1 cellular context compared by ENCODE assay signal in genomic region chr10:100359030-100359432, GRCh38.
TF ChIP-seq lines count a peak whose summit lies in the region.

No MANE protein-coding gene starts in this region.

TF ChIP-seq in GM23338, 12 proteins besides CTCF, POLR2A, EP300 and RAD21 (continued from another document):
- TF ChIP-seq ZNF462 (CRISPR knock-in tag; IDR thresholded peaks at IDR 0.05): no peak
- TF ChIP-seq ETS1 (IDR thresholded peaks at IDR 0.05): no peak
- TF ChIP-seq POLR2AphosphoS5 (IDR thresholded peaks at IDR 0.05; ENCODE audit: low read depth): no peak
- no peak for TF ChIP-seq ZNF331 (CRISPR knock-in tag; IDR thresholded peaks at IDR 0.05; ENCODE audit: low read depth)
- TF ChIP-seq STAT1 (IDR thresholded peaks at IDR 0.05; ENCODE audit: unreplicated experiment): no peak
- TF ChIP-seq JUNB (IDR thresholded peaks at IDR 0.05; ENCODE audit: unreplicated experiment): no peak
- no peak for TF ChIP-seq ZNF114 (CRISPR knock-in tag; IDR thresholded peaks at IDR 0.05)
- TF ChIP-seq EZH2phosphoT487 (IDR thresholded peaks at IDR 0.05; ENCODE audit: unreplicated experiment): no peak
- no peak for TF ChIP-seq NANOG (IDR thresholded peaks at IDR 0.05; ENCODE audit: borderline replicate concordance)
